In the genomic region with DNA sequence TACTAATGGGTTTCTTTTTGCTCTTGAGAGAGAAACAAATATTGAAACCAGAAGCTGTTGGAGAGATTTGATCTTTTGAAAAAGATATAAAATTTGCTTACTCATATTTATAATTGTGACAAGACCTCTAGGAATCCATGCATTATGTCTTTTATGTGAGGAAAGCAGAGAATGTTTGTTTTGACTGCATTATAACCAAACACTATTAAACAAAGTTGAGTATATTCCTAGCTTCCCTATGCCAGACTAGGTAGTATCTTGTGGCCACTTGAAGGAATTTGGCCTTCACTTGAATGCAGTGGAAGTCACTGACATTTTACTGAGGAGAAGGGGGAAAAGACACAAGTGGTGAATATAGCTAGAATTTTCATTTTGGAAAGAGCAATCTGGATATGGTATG, we compare ENCODE assay signal across 18 cellular contexts.
DNase-seq lines count a peak whose midpoint lies in the region; ATAC-seq, FAIRE-seq and TF ChIP-seq lines count a peak whose summit lies in the region.
"Had no signal": no experiment of that assay in that cellular context is flagged by ENCODE, and none has a peak within 500 bp of the region (broad histone marks: within the 10 kb centered on the region; RNA-seq: fewer than 3 reads in every experiment).

No MANE protein-coding gene starts in this region.

- H3K4me3 ChIP-seq in K562: no peak overlapping the region
- H3K4me3 ChIP-seq in effector memory CD4-positive, alpha-beta T cell (ENCODE audit: insufficient read depth, low read depth, low read length, poor library complexity, severe bottlenecking): no peak overlapping the region
- H3K4me3 ChIP-seq: BLaER1 treated with 17β-estradiol and CSF1 and Interleukin-3, amounts not matched to agents 10 nM and 100 nM; GM23248; HAP-1 had no signal

- no peaks in the 10 kb centered on the region for H4K20me1 ChIP-seq in K562 (replicated peaks; ENCODE audit: control insufficient read depth, insufficient read depth, low read length)
- H4K20me1 ChIP-seq: BLaER1 treated with 17β-estradiol and CSF1 and Interleukin-3, amounts not matched to agents 10 nM and 100 nM had no signal

- no peaks in the 10 kb centered on the region for H3K9me1 ChIP-seq in K562 (ENCODE audit: control insufficient read depth, insufficient read depth, low read length)

- TF ChIP-seq EP300 in K562 (IDR thresholded peaks at IDR 0.05; ENCODE audit: low read length): no peak

- no TSS peak for BruUV-seq in K562 (replicated peaks; lab: Mats Ljungman, UMichigan)

- no peak for TF ChIP-seq POLR2A in K562 (conservative IDR thresholded peaks at IDR 0.05)

- TF ChIP-seq CTCF in K562 (IDR thresholded peaks at IDR 0.05 in 2 of 3, conservative IDR thresholded peaks at IDR 0.05 in 1 of 3; ENCODE audit: insufficient read depth in 2 of 3, low read depth in 1 of 3, low read length in 3 of 3): no peak

- H3K9me3 ChIP-seq in K562 (replicated peaks; ENCODE audit: control insufficient read depth, insufficient read depth, low read depth, low read length): no peaks in the 10 kb centered on the region
- no peaks in the 10 kb centered on the region for H3K9me3 ChIP-seq in effector memory CD4-positive, alpha-beta T cell (ENCODE audit: control insufficient read depth, low read length)
- H3K9me3 ChIP-seq: BLaER1 treated with 17β-estradiol and CSF1 and Interleukin-3, amounts not matched to agents 10 nM and 100 nM; HAP-1 had no signal

- no peak overlapping the region for H3K4me2 ChIP-seq in K562 (ENCODE audit: insufficient read depth, low read length)
- H3K4me2 ChIP-seq: BLaER1 treated with 17β-estradiol and CSF1 and Interleukin-3, amounts not matched to agents 10 nM and 100 nM had no signal

- in situ Hi-C loops in K562 (cut with MboI): no loop called here

- no peaks in the 10 kb centered on the region for H3K27me3 ChIP-seq in K562 (ENCODE audit: control insufficient read depth in 2 of 2, insufficient read depth in 2 of 2, low read length in 2 of 2)
- H3K27me3 ChIP-seq in effector memory CD4-positive, alpha-beta T cell (replicated peaks; ENCODE audit: control insufficient read depth, insufficient read depth, low read length, poor library complexity, severe bottlenecking): no peaks in the 10 kb centered on the region
- H3K27me3 ChIP-seq: BLaER1 treated with 17β-estradiol and CSF1 and Interleukin-3, amounts not matched to agents 10 nM and 100 nM had no signal

- TF ChIP-seq RAD21 in K562 (CRISPR knock-in tag; conservative IDR thresholded peaks at IDR 0.05 in 1 of 2, IDR thresholded peaks at IDR 0.05 in 1 of 2): no peak

- peak overlapping the region; percentile 8; the same call in 1 of the 2 replicates for H2AFZ ChIP-seq in K562 (ENCODE audit: low read depth, low read length)
- H2AFZ ChIP-seq: GM23248 had no signal

- intact Hi-C loops in K562 (cut with micrococcal nuclease): loop anchor here (10.0 kb wide), 1 partner anchor 517 kb away; a partner anchor contains a TSS

- DNase-seq in EH (ENCODE audit: low read depth) (peak; percentile 68), OCI-M1 (lab: John Stamatoyannopoulos, UW) (peak; percentile 4), K562 (ENCODE audit: extremely low read depth in 1 of 4, low spot score in 3 of 4) (no peak)
- no peak for DNase-seq in activated CD4-positive, alpha-beta T cell treated with anti-CD3 and anti-CD28 coated beads, Interleukin-2, amount 50 U/mL, for 48 hours
- no peak for DNase-seq in effector memory CD4-positive, alpha-beta T cell
- DNase-seq: 8988T; CD8-positive, alpha-beta T cell; DMS 273 treated with DMSO at 0.1 percent for 48 hours; DMS53; DND-41; GDM1; GM23248 had no signal

- H3K36me3 ChIP-seq in K562 (ENCODE audit: control insufficient read depth, insufficient read depth, low read length): no peaks in the 10 kb centered on the region
- no peaks in the 10 kb centered on the region for H3K36me3 ChIP-seq in effector memory CD4-positive, alpha-beta T cell (ENCODE audit: control insufficient read depth, insufficient read depth, low read length)
- H3K36me3 ChIP-seq: BLaER1 treated with 17β-estradiol and CSF1 and Interleukin-3, amounts not matched to agents 10 nM and 100 nM; HAP-1 had no signal

- H3K9ac ChIP-seq in K562 (ENCODE audit: insufficient read depth in 1 of 2, low read depth in 2 of 2, low read length in 2 of 2): no peak overlapping the region
- H3K9ac ChIP-seq: BLaER1 treated with 17β-estradiol and CSF1 and Interleukin-3, amounts not matched to agents 10 nM and 100 nM; GM23248 had no signal

- FAIRE-seq in K562 (lab: Jason Lieb, UNC): no peak
- FAIRE-seq: GM12892, GM18507 had no signal

- no peaks in the 10 kb centered on the region for H3K4me1 ChIP-seq in K562 (replicated peaks in 1 of 2; ENCODE audit: control insufficient read depth in 2 of 2, insufficient read depth in 2 of 2, low read length in 2 of 2)
- no peaks in the 10 kb centered on the region for H3K4me1 ChIP-seq in effector memory CD4-positive, alpha-beta T cell (ENCODE audit: control insufficient read depth, insufficient read depth, low read length, poor library complexity, severe bottlenecking)
- H3K4me1 ChIP-seq: HAP-1 had no signal

- CTCF ChIA-PET in K562 (lab: Yijun Ruan, JAX; ENCODE audit: low intra/inter-chr PET ratio): no interaction called here

- no peaks in the 10 kb centered on the region for H3K79me2 ChIP-seq in K562 (ENCODE audit: control insufficient read depth, insufficient read depth, low read length)

- no peak for ATAC-seq in K562
- no peak for ATAC-seq in GM19463 (IDR thresholded peaks at IDR 0.05; ENCODE audit: unreplicated experiment)
- no peak for ATAC-seq in GM18519 (IDR thresholded peaks at IDR 0.05; ENCODE audit: low FRiP score, unreplicated experiment)
- ATAC-seq: CD8-positive, alpha-beta T cell had no signal

- POLR2A ChIA-PET in K562 (lab: Yijun Ruan, JAX): interaction anchor here (0.8 kb wide), 1 partner anchor 367 kb away, joined by 5 read pairs; no protein-coding TSS in a partner anchor

- no peak overlapping the region for H3K27ac ChIP-seq in K562 (ENCODE audit: extremely low read depth, low read depth, low read length)
- H3K27ac ChIP-seq in effector memory CD4-positive, alpha-beta T cell (ENCODE audit: insufficient read depth, low read length, poor library complexity, severe bottlenecking): no peak overlapping the region
- H3K27ac ChIP-seq: BLaER1 treated with 17β-estradiol and CSF1 and Interleukin-3, amounts not matched to agents 10 nM and 100 nM; GM23248 had no signal

TF ChIP-seq in K562, 482 proteins besides CTCF, POLR2A, EP300 and RAD21:
- TF ChIP-seq, protein P1, sequence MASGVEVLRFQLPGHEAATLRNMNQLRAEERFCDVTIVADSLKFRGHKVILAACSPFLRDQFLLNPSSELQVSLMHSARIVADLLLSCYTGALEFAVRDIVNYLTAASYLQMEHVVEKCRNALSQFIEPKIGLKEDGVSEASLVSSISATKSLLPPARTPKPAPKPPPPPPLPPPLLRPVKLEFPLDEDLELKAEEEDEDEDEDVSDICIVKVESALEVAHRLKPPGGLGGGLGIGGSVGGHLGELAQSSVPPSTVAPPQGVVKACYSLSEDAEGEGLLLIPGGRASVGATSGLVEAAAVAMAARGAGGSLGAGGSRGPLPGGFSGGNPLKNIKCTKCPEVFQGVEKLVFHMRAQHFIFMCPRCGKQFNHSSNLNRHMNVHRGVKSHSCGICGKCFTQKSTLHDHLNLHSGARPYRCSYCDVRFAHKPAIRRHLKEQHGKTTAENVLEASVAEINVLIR (CRISPR knock-in tag; IDR thresholded peaks at IDR 0.05): no peak
- TF ChIP-seq, protein P2, sequence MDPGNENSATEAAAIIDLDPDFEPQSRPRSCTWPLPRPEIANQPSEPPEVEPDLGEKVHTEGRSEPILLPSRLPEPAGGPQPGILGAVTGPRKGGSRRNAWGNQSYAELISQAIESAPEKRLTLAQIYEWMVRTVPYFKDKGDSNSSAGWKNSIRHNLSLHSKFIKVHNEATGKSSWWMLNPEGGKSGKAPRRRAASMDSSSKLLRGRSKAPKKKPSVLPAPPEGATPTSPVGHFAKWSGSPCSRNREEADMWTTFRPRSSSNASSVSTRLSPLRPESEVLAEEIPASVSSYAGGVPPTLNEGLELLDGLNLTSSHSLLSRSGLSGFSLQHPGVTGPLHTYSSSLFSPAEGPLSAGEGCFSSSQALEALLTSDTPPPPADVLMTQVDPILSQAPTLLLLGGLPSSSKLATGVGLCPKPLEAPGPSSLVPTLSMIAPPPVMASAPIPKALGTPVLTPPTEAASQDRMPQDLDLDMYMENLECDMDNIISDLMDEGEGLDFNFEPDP (CRISPR knock-in tag; IDR thresholded peaks at IDR 0.05): no peak
- TF ChIP-seq HMGN3 (IDR thresholded peaks at IDR 0.05; ENCODE audit: borderline replicate concordance, extremely low read depth, insufficient read length, low read depth, low read length) (no peak), POLR2H (tag; IDR thresholded peaks at IDR 0.05; ENCODE audit: low read depth) (no peak), ZNF589 (CRISPR knock-in tag; IDR thresholded peaks at IDR 0.05; ENCODE audit: low read depth) (no peak), ZBED1 (IDR thresholded peaks at IDR 0.05) (no peak), SREBF1 (IDR thresholded peaks at IDR 0.05; ENCODE audit: borderline replicate concordance, low read depth, low read length) (no peak), ZNF785 (CRISPR knock-in tag; IDR thresholded peaks at IDR 0.05) (no peak), SP2 (IDR thresholded peaks at IDR 0.05; ENCODE audit: extremely low read depth, low read depth, low read length, poor library complexity, severe bottlenecking) (no peak), STAT5A (IDR thresholded peaks at IDR 0.05; ENCODE audit: borderline replicate concordance, low read length) (no peak), ZNF707 (CRISPR knock-in tag; conservative IDR thresholded peaks at IDR 0.05) (no peak), IFI16 (CRISPR knock-in tag; IDR thresholded peaks at IDR 0.05) (no peak), HEY1 (CRISPR knock-in tag; IDR thresholded peaks at IDR 0.05; ENCODE audit: borderline replicate concordance) (no peak)
- TF ChIP-seq, protein P3, sequence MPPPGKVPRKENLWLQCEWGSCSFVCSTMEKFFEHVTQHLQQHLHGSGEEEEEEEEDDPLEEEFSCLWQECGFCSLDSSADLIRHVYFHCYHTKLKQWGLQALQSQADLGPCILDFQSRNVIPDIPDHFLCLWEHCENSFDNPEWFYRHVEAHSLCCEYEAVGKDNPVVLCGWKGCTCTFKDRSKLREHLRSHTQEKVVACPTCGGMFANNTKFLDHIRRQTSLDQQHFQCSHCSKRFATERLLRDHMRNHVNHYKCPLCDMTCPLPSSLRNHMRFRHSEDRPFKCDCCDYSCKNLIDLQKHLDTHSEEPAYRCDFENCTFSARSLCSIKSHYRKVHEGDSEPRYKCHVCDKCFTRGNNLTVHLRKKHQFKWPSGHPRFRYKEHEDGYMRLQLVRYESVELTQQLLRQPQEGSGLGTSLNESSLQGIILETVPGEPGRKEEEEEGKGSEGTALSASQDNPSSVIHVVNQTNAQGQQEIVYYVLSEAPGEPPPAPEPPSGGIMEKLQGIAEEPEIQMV (tag; conservative IDR thresholded peaks at IDR 0.05; ENCODE audit: low read depth): no peak

Comparison
In these comparisons a context has a peak if more than half of its experiments do, and no peak if none do; other contexts are left out.
1. DNase-seq: peak in EH (single experiment) and OCI-M1 (single experiment); none in K562 (0 of 4), activated CD4-positive, alpha-beta T cell treated with anti-CD3 and anti-CD28 coated beads, Interleukin-2, amount 50 U/mL, for 48 hours (0 of 2) and effector memory CD4-positive, alpha-beta T cell (0 of 3).